Comparison of ENCODE assay signal across 17 cellular contexts in the genomic region with DNA sequence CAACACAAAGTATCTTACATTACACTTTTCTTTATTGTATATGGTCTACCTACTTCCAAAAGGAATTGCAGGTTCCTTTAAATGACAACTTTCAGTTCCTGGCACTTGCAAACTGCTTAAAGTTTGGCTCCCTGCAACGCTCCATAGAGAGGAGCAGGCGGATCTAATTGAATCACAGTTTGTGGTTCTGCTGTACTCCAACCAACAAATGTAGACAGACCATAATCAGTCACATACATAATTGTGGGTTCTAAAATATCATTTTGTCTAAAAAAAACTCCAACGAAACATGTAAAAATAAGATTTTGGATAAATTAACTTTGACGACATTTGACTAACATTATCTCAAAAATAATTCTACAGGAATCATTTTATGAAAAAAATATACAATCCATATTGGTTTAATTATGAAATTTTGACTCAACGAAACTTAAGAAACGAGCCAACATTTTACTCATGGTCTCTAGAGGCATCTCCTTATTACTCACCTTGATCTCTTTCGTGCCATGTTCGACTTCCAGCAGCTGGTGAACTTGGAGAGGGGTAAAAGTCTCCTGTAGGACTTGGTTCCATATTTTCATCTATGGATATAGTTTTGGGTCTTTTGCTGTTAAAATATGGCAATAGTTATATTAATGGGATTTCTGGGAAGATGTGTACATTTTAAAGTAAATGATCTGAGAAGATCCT.
DNase-seq lines count a peak whose midpoint lies in the region; ATAC-seq and TF ChIP-seq lines count a peak whose summit lies in the region.
"Had no signal": no experiment of that assay in that cellular context is flagged by ENCODE, and none has a peak within 500 bp of the region (broad histone marks: within the 10 kb centered on the region; RNA-seq: fewer than 3 reads in every experiment).

No MANE protein-coding gene starts in this region.

- no peaks in the 10 kb centered on the region for H3K79me2 ChIP-seq in osteoblast (ENCODE audit: insufficient read depth, low read length)

- peak overlapping the region; percentile 36 for H3K4me2 ChIP-seq in osteoblast (ENCODE audit: insufficient read depth, low read length)
- H3K4me2 ChIP-seq: BLaER1 treated with 17β-estradiol and CSF1 and Interleukin-3, amounts not matched to agents 10 nM and 100 nM; KMS-11 had no signal

- H3K4me1 ChIP-seq in osteoblast (ENCODE audit: insufficient read depth, low read length): no peaks in the 10 kb centered on the region
- H3K4me1 ChIP-seq: BLaER1 treated with 17β-estradiol and CSF1 and Interleukin-3, amounts not matched to agents 10 nM and 100 nM had no signal

- H3K36me3 ChIP-seq in osteoblast (ENCODE audit: insufficient read depth, low read length): no peaks in the 10 kb centered on the region
- H3K36me3 ChIP-seq: BLaER1 treated with 17β-estradiol and CSF1 and Interleukin-3, amounts not matched to agents 10 nM and 100 nM had no signal

- H2AFZ ChIP-seq in osteoblast (ENCODE audit: low read length): no peak overlapping the region

- no peak for ATAC-seq in GM19023 (IDR thresholded peaks at IDR 0.05; ENCODE audit: unreplicated experiment)
- no peak for ATAC-seq in GM18907 (IDR thresholded peaks at IDR 0.05; ENCODE audit: unreplicated experiment)
- ATAC-seq: CD8-positive, alpha-beta T cell; GM12878 had no signal

- H3K27me3 ChIP-seq in osteoblast (ENCODE audit: insufficient read depth, low read length): no peaks in the 10 kb centered on the region
- H3K27me3 ChIP-seq: BLaER1 treated with 17β-estradiol and CSF1 and Interleukin-3, amounts not matched to agents 10 nM and 100 nM had no signal

- peak overlapping the region; percentile 36 for H3K27ac ChIP-seq in osteoblast (ENCODE audit: low read depth, low read length)
- H3K27ac ChIP-seq: BLaER1 treated with 17β-estradiol and CSF1 and Interleukin-3, amounts not matched to agents 10 nM and 100 nM; KMS-11 had no signal

- H3K9me3 ChIP-seq in osteoblast (ENCODE audit: low read depth, low read length): no peaks in the 10 kb centered on the region

- TF ChIP-seq CTCF in AG09319 (IDR thresholded peaks at IDR 0.05; ENCODE audit: low read depth, low read length): no peak
- TF ChIP-seq CTCF in astrocyte of the cerebellum (IDR thresholded peaks at IDR 0.05; ENCODE audit: low read depth, low read length, missing control alignments): no peak
- no peak for TF ChIP-seq CTCF in osteoblast (IDR thresholded peaks at IDR 0.05; ENCODE audit: extremely low read depth, low read depth, low read length)

- no peaks in the 10 kb centered on the region for H4K20me1 ChIP-seq in osteoblast (ENCODE audit: insufficient read depth, low read length)
- H4K20me1 ChIP-seq: BLaER1 treated with 17β-estradiol and CSF1 and Interleukin-3, amounts not matched to agents 10 nM and 100 nM had no signal

- DNase-seq in AG09319 (ENCODE audit: extremely low read depth, low read depth) (peak; percentile 38), astrocyte of the cerebellum (ENCODE audit: low read depth) (peak; percentile 29), fibroblast of peridontal ligament (ENCODE audit: extremely low read depth) (peak; percentile 90), osteoblast (ENCODE audit: insufficient read length, low spot score, missing footprints) (peak; percentile 19), COR-L47 (lab: John Stamatoyannopoulos, UW) (no peak), NCI-H1092 treated with DMSO at 0.1 percent for 48 hours (lab: John Stamatoyannopoulos, UW) (no peak)
- DNase-seq: CD8-positive, alpha-beta T cell; DMS 273 treated with DMSO at 0.1 percent for 48 hours; DMS53; DND-41; EL; H9 had no signal

- H3K4me3 ChIP-seq in astrocyte of the cerebellum (ENCODE audit: low read depth, low read length): no peak overlapping the region
- H3K4me3 ChIP-seq in osteoblast (ENCODE audit: insufficient read depth, low read length): no peak overlapping the region
- H3K4me3 ChIP-seq: BLaER1 treated with 17β-estradiol and CSF1 and Interleukin-3, amounts not matched to agents 10 nM and 100 nM; GM12878 had no signal

- in situ Hi-C loops in astrocyte of the cerebellum (cut with HindIII; ENCODE audit: low sequenced_read_pairs): no loop called here

Comparison
In these comparisons a context has a peak if more than half of its experiments do, and no peak if none do; other contexts are left out.
1. DNase-seq: peak in AG09319 (single experiment), astrocyte of the cerebellum (single experiment), fibroblast of peridontal ligament (single experiment) and osteoblast (single experiment); none in COR-L47 (single experiment) and NCI-H1092 treated with DMSO at 0.1 percent for 48 hours (single experiment).